Comparison of ENCODE assay signal across 20 cellular contexts in genomic region chr12:65813983-65814382, GRCh38. TPM values are rescaled to one million over a fixed set of nuclear protein-coding genes. Genes with fewer than 3 reads are reported as not detected.
DNase-seq lines count a peak whose midpoint lies in the region; ATAC-seq and TF ChIP-seq lines count a peak whose summit lies in the region.
"Had no signal": no experiment of that assay in that cellular context is flagged by ENCODE, and none has a peak within 500 bp of the region (broad histone marks: within the 10 kb centered on the region; RNA-seq: fewer than 3 reads in every experiment).

No MANE protein-coding gene starts in this region.

- H3K9ac ChIP-seq in SK-N-SH (no peak overlapping the region), Loucy (ENCODE audit: low read depth, low read length, poor library complexity, severe bottlenecking) (no peak overlapping the region)

- H3K27me3 Mint-ChIP-seq in HFFc6 (ENCODE audit: insufficient read depth): no peaks in the 10 kb centered on the region

- CTCF ChIA-PET in SK-N-SH (lab: Yijun Ruan, JAX): no interaction called here

- TF ChIP-seq RAD21 in SK-N-SH (IDR thresholded peaks at IDR 0.05; ENCODE audit: low read length): no peak

- H3K27ac Mint-ChIP-seq in HFFc6: peak overlapping the region; percentile 6; the same call in 1 of the 2 replicates
- H3K27ac Mint-ChIP-seq: CD4-positive, alpha-beta memory T cell; GM23338; H9 had no signal

- H4K20me1 ChIP-seq in SK-N-SH (ENCODE audit: insufficient read depth) (no peaks in the 10 kb centered on the region), Loucy (ENCODE audit: insufficient read depth, low read length, poor library complexity, severe bottlenecking) (no peaks in the 10 kb centered on the region)

- H3K9me2 ChIP-seq in SK-N-SH (no peaks in the 10 kb centered on the region), Loucy (replicated peaks; ENCODE audit: low read depth, low read length) (no peaks in the 10 kb centered on the region)

- H3K27ac ChIP-seq in SK-N-SH (ENCODE audit: low read depth in 2 of 2, low read length in 1 of 2): peak overlapping the region in 1 of 2 experiments; percentile 29; a peak in 2 of 4 replicates
- H3K27ac ChIP-seq: 22Rv1 had no signal

- peaks cover 76% of the 10 kb centered on the region for H3K4me1 Mint-ChIP-seq in HFFc6 (ENCODE audit: low read depth)
- H3K4me1 Mint-ChIP-seq: CD4-positive, alpha-beta memory T cell had no signal

- no peak for TF ChIP-seq CTCF in SK-N-SH (IDR thresholded peaks at IDR 0.05)
- no peak for TF ChIP-seq CTCF in HFFc6 (IDR thresholded peaks at IDR 0.05)
- no peak for TF ChIP-seq CTCF in Loucy (conservative IDR thresholded peaks at IDR 0.05; ENCODE audit: low read length)
- no peak for TF ChIP-seq CTCF in fibroblast of villous mesenchyme (IDR thresholded peaks at IDR 0.05; ENCODE audit: insufficient read depth, low read depth, low read length)

- peaks cover 0 to 40% of the 10 kb centered on the region in 2 experiments; a peak in 2 of 4 replicates for H3K4me1 ChIP-seq in SK-N-SH (ENCODE audit: control insufficient read depth in 1 of 2, insufficient read depth in 2 of 2, low read depth in 1 of 2, low read length in 1 of 2)
- peaks cover 6% of the 10 kb centered on the region for H3K4me1 ChIP-seq in Loucy (ENCODE audit: insufficient read depth, low read length, poor library complexity, severe bottlenecking)

- H3K36me3 ChIP-seq in SK-N-SH (replicated peaks in 1 of 2; ENCODE audit: control insufficient read depth in 1 of 2, insufficient read depth in 2 of 2, low read length in 1 of 2) (peaks cover 0 to 3% of the 10 kb centered on the region in 2 experiments), Loucy (ENCODE audit: insufficient read depth, low read length) (no peaks in the 10 kb centered on the region)

- peaks cover 30% of the 10 kb centered on the region for H3F3A ChIP-seq in SK-N-SH (replicated peaks; ENCODE audit: insufficient read depth)
- no peaks in the 10 kb centered on the region for H3F3A ChIP-seq in Loucy (ENCODE audit: low read depth)

- intact Hi-C loops in Right ventricle myocardium inferior (cut with DNase I): no loop called here

- H3K4me2 ChIP-seq in SK-N-SH: no peak overlapping the region
- no peak overlapping the region for H3K4me2 ChIP-seq in Loucy (ENCODE audit: low read depth, low read length, poor library complexity, severe bottlenecking)
- H3K4me2 ChIP-seq: GM23338 had no signal

- 24% methylated on average over 3 of the region's 3 CpGs for WGBS in SK-N-SH (ENCODE audit: low lambda C conversion rate)

- POLR2A ChIA-PET in SK-N-SH (lab: Yijun Ruan, JAX): no interaction called here

- no peaks in the 10 kb centered on the region for H3K27me3 ChIP-seq in SK-N-SH (ENCODE audit: insufficient read depth)
- no peaks in the 10 kb centered on the region for H3K27me3 ChIP-seq in Loucy (ENCODE audit: insufficient read depth, low read length, poor library complexity, severe bottlenecking)

- peaks cover 35% of the 10 kb centered on the region for H3K36me3 Mint-ChIP-seq in HFFc6 (ENCODE audit: low read depth)
- H3K36me3 Mint-ChIP-seq: CD4-positive, alpha-beta memory T cell had no signal

- ATAC-seq in SK-N-SH treated with all-trans-retinoic acid at 6 μM for 48 hours: no peak
- ATAC-seq in Right ventricle myocardium inferior: no peak
- ATAC-seq: GM23338, HCT116 had no signal

- H3K79me2 ChIP-seq in SK-N-SH (ENCODE audit: insufficient read depth) (peaks cover 47% of the 10 kb centered on the region; the same call in 1 of the 2 replicates), Loucy (ENCODE audit: insufficient read depth, low read length) (no peaks in the 10 kb centered on the region)

- DNase-seq in SK-N-SH (no peak), HFFc6 (no peak), fibroblast of villous mesenchyme (ENCODE audit: low read depth) (peak; percentile 47), SIG-M5 (lab: John Stamatoyannopoulos, UW) (no peak), Right ventricle myocardium inferior (ENCODE audit: missing footprints) (no peak), GM03348 (ENCODE audit: low spot score) (no peak)
- DNase-seq: ACHN; C1 segment of cervical spinal cord; Calu3; CD4-positive, alpha-beta memory T cell; COR-L47; DMS53; DMS79 treated with DMSO at 0.1 percent for 48 hours had no signal

- H3K9me3 ChIP-seq in SK-N-SH (no peaks in the 10 kb centered on the region), Loucy (ENCODE audit: insufficient read depth, low read depth, low read length) (no peaks in the 10 kb centered on the region)

- H3K9me3 Mint-ChIP-seq in HFFc6: no peaks in the 10 kb centered on the region
- H3K9me3 Mint-ChIP-seq: GM23338, H9 had no signal

- H2AFZ ChIP-seq in SK-N-SH (ENCODE audit: low read depth): peak overlapping the region; percentile 36; the same call in 1 of the 2 replicates
- H2AFZ ChIP-seq in Loucy (ENCODE audit: low read length): peak overlapping the region; percentile 51; the same call in 1 of the 2 replicates
- H2AFZ ChIP-seq: GM23338 had no signal

- TF ChIP-seq EP300 in SK-N-SH (IDR thresholded peaks at IDR 0.05; ENCODE audit: borderline replicate concordance in 1 of 2, low read depth in 1 of 2, low read length in 1 of 2): no peak

- H3K4me3 ChIP-seq in SK-N-SH (ENCODE audit: low read depth in 2 of 2, low read length in 1 of 2) (no peak overlapping the region), Loucy (ENCODE audit: low read length, poor library complexity, severe bottlenecking) (no peak overlapping the region), fibroblast of villous mesenchyme (ENCODE audit: low read depth, low read length) (no peak overlapping the region)
- H3K4me3 ChIP-seq: GM12878, GM23338 had no signal

- no peak overlapping the region for H3K4me3 Mint-ChIP-seq in HFFc6
- H3K4me3 Mint-ChIP-seq: CD4-positive, alpha-beta memory T cell; GM23338; H9 had no signal

TF ChIP-seq in SK-N-SH, 30 proteins besides CTCF, POLR2A, EP300 and RAD21:
- TF ChIP-seq TCF12 (IDR thresholded peaks at IDR 0.05): peak; percentile 80
- TF ChIP-seq GABPA (IDR thresholded peaks at IDR 0.05; ENCODE audit: low read depth): no peak

TF ChIP-seq in SK-N-SH treated with all-trans-retinoic acid at 6 μM for 48 hours, 23 proteins besides CTCF, POLR2A, EP300 and RAD21:
- TF ChIP-seq TCF4 (CRISPR knock-in tag; IDR thresholded peaks at IDR 0.05; ENCODE audit: borderline replicate concordance) (no peak), ZNF8 (CRISPR knock-in tag; IDR thresholded peaks at IDR 0.05) (no peak), ZNF70 (CRISPR knock-in tag; IDR thresholded peaks at IDR 0.05) (no peak), GLIS3 (CRISPR knock-in tag; IDR thresholded peaks at IDR 0.05) (no peak), POU6F1 (CRISPR knock-in tag; IDR thresholded peaks at IDR 0.05; ENCODE audit: borderline replicate concordance, low read depth) (no peak), ISL1 (CRISPR knock-in tag; IDR thresholded peaks at IDR 0.05) (no peak), TOX (CRISPR knock-in tag; IDR thresholded peaks at IDR 0.05; ENCODE audit: borderline replicate concordance) (no peak), ZNF565 (CRISPR knock-in tag; conservative IDR thresholded peaks at IDR 0.05; ENCODE audit: low read depth) (no peak), PPARA (CRISPR knock-in tag; IDR thresholded peaks at IDR 0.05; ENCODE audit: borderline replicate concordance) (no peak), OSR1 (CRISPR knock-in tag; IDR thresholded peaks at IDR 0.05) (no peak), CREB5 (CRISPR knock-in tag; IDR thresholded peaks at IDR 0.05; ENCODE audit: low read depth) (no peak), ZFP3 (CRISPR knock-in tag; IDR thresholded peaks at IDR 0.05) (no peak), BACH2 (CRISPR knock-in tag; IDR thresholded peaks at IDR 0.05; ENCODE audit: borderline replicate concordance) (no peak), ZC3H10 (CRISPR knock-in tag; IDR thresholded peaks at IDR 0.05) (no peak), CSDC2 (CRISPR knock-in tag; IDR thresholded peaks at IDR 0.05) (no peak), SNAI2 (CRISPR knock-in tag; IDR thresholded peaks at IDR 0.05) (no peak), RARB (CRISPR knock-in tag; IDR thresholded peaks at IDR 0.05) (no peak), ESRRG (CRISPR knock-in tag; IDR thresholded peaks at IDR 0.05) (no peak)
TF ChIP-seq in SK-N-SH treated with all-trans-retinoic acid at 6 μM for 48 hours: peak in this region for 0.

RNA-seq across cellular contexts. Expression of gene HMGA2, which starts 10.3 kb away (rescaled TPM):
- polyA plus RNA-seq in SK-N-SH (2012; rRNA removed): 48.0 and 57.0 TPM in 2 replicates
- polyA plus RNA-seq in SK-N-SH (2012; cell fraction: cytosol; rRNA removed): 45.5 and 51.2 TPM in 2 replicates
- polyA plus RNA-seq in SK-N-SH (2012; cell fraction: nucleus; rRNA removed): 98.5 and 146 TPM in 2 replicates
- total RNA-seq in HFFc6 (2021; fragmentation: NEBNext Ultra II Directional; extraction: Animal tissue kit (Norgen Biotek cat#: 25700)): 100 to 1,000 TPM in 5 of 6 experiments, 10 to 100 TPM in 1; 83.8 to 170 (median 167) TPM
- total RNA-seq in fibroblast of villous mesenchyme (29.8 and 48.0 TPM in 2 replicates), Right ventricle myocardium inferior (not detected)
- total RNA-seq: CD4-positive, alpha-beta memory T cell had no signal
- polyA plus RNA-seq: CD4-positive, alpha-beta memory T cell had no signal

Comparison
In these comparisons a context has a peak if more than half of its experiments do, and no peak if none do; other contexts are left out.
1. RNA of gene HMGA2, which starts 10.3 kb away (total RNA-seq): 83.8 to 170 TPM in HFFc6 and 29.8 to 48.0 TPM in fibroblast of villous mesenchyme; not detected in Right ventricle myocardium inferior (single experiment); every median in the first group is over 10 times any median in the second.